8 cellular contexts compared by ENCODE assay signal in the genomic region with DNA sequence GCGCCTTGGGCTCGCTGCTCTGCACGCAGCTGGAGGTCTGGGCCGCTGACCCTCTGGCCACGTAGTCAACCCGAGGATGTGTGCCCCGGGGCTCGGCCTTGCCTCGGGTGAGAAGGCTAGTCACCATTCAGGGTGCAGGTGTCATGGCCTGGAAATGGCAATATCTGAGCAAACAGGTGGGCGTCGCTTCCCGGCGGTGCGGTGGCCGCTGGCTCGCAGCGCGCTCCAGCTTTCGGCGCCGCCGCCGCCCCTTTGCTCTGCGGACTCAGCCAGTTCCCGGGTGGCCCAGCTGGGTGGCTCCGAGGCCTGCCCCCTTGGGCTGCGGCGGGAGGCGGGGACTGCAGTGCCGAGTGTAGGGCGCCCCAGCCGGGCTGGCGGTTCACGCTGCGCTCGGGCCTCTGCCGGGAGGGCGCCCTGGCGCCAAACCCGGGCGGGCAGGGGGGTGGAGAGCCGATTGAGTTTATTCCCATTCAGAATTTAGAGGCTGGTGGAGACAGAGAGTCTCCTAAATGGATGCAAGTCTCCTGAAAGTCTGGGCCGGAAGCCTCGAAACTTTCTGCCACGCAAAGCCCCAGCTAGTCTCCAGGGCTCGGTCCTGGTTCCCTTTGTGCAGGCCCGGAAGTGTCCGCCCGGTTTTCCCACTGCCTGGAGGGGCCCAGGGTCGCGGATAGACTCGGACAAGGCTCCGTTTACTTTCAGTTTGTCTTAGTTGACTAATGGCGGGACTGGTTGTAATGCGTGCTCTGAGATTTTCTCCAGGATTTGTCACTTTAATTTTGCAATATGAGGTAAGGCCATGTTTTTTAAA. TPM values are rescaled to one million over a fixed set of nuclear protein-coding genes. Genes with fewer than 3 reads are reported as not detected.
DNase-seq lines count a peak whose midpoint lies in the region; ATAC-seq and TF ChIP-seq lines count a peak whose summit lies in the region.

No MANE protein-coding gene starts in this region.

- no peaks in the 10 kb centered on the region for H3K36me3 Mint-ChIP-seq in activated CD4-positive, alpha-beta T cell treated with anti-CD3 and anti-CD28 coated beads, Interleukin-2, amount 10 ng/mL, durations not matched to agents 24 days and 14 days (ENCODE audit: low read depth)
- no peaks in the 10 kb centered on the region for H3K36me3 Mint-ChIP-seq in osteocyte (ENCODE audit: unreplicated experiment)

- H3K9me3 ChIP-seq in SJSA1 (replicated peaks) (no peaks in the 10 kb centered on the region), HAP-1 (no peaks in the 10 kb centered on the region)

- H3K27ac ChIP-seq in SJSA1 = peak overlapping the region; percentile 97

- H3K9me3 Mint-ChIP-seq in activated CD4-positive, alpha-beta T cell treated with anti-CD3 and anti-CD28 coated beads, Interleukin-2, amount 10 ng/mL, durations not matched to agents 24 days and 14 days = peaks cover 13% of the 10 kb centered on the region
- H3K9me3 Mint-ChIP-seq in osteocyte (ENCODE audit: unreplicated experiment) = no peaks in the 10 kb centered on the region

- in situ Hi-C loops in HAP-1 (cut with MboI; ENCODE audit: low sequenced_read_pairs) = loop anchor here (25.0 kb wide), 2 partner anchors 889 to 1439 kb away; no protein-coding TSS in a partner anchor

- peak; percentile 45 for ATAC-seq in HG02870 (IDR thresholded peaks at IDR 0.05; ENCODE audit: unreplicated experiment)

- peak overlapping the region; percentile 48 for H3K27ac Mint-ChIP-seq in activated CD4-positive, alpha-beta T cell treated with anti-CD3 and anti-CD28 coated beads, Interleukin-2, amount 10 ng/mL, durations not matched to agents 24 days and 14 days
- peak overlapping the region; percentile 95 for H3K27ac Mint-ChIP-seq in osteocyte (ENCODE audit: unreplicated experiment)

- intact Hi-C loops in activated CD4-positive, alpha-beta T cell treated with anti-CD3 and anti-CD28 coated beads, Interleukin-2, amount 10 ng/mL, durations not matched to agents 24 days and 14 days (cut with micrococcal nuclease) = loop anchor here (2.0 to 5.0 kb wide), 3 partner anchors 41 to 394 kb away; no protein-coding TSS in a partner anchor

- H3K27me3 ChIP-seq in SJSA1 (replicated peaks) = no peaks in the 10 kb centered on the region
- H3K27me3 ChIP-seq in HAP-1 (ENCODE audit: low read depth) = no peaks in the 10 kb centered on the region

- H3K36me3 ChIP-seq in SJSA1 = no peaks in the 10 kb centered on the region
- no peaks in the 10 kb centered on the region for H3K36me3 ChIP-seq in HAP-1 (replicated peaks)

- H3K4me3 ChIP-seq in SJSA1 = peak overlapping the region; percentile 46
- H3K4me3 ChIP-seq in fibroblast of pulmonary artery (replicated peaks; ENCODE audit: low read depth, low read length) = peak overlapping the region; percentile 55
- no peak overlapping the region for H3K4me3 ChIP-seq in HAP-1

- peaks cover 8% of the 10 kb centered on the region for H3K4me1 Mint-ChIP-seq in activated CD4-positive, alpha-beta T cell treated with anti-CD3 and anti-CD28 coated beads, Interleukin-2, amount 10 ng/mL, durations not matched to agents 24 days and 14 days
- peaks cover 17% of the 10 kb centered on the region for H3K4me1 Mint-ChIP-seq in osteocyte (ENCODE audit: unreplicated experiment)

- H3K4me3 Mint-ChIP-seq in activated CD4-positive, alpha-beta T cell treated with anti-CD3 and anti-CD28 coated beads, Interleukin-2, amount 10 ng/mL, durations not matched to agents 24 days and 14 days = peak overlapping the region; percentile 60
- H3K4me3 Mint-ChIP-seq in osteocyte (ENCODE audit: unreplicated experiment) = peak overlapping the region; percentile 80

- TF ChIP-seq CTCF in fibroblast of pulmonary artery (IDR thresholded peaks at IDR 0.05; ENCODE audit: low read length, missing control alignments) (no peak), osteocyte (IDR thresholded peaks at IDR 0.05) (no peak)

- peak; percentile 58 for DNase-seq in activated CD4-positive, alpha-beta T cell treated with anti-CD3 and anti-CD28 coated beads, Interleukin-2, amount 10 ng/mL, durations not matched to agents 24 days and 14 days
- DNase-seq in activated CD4-positive, alpha-beta T cell treated with anti-CD3 and anti-CD28 coated beads, Interleukin-2, amount 50 U/mL, for 4 hours = no peak
- peak; percentile 98 for DNase-seq in SJSA1 (ENCODE audit: low read depth in 1 of 2, low spot score in 2 of 2)
- no peak for DNase-seq in fibroblast of pulmonary artery (ENCODE audit: low read depth)
- peak; percentile 88 for DNase-seq in osteocyte (ENCODE audit: extremely low spot score, unreplicated experiment)
- DNase-seq in HAP-1 (ENCODE audit: low spot score in 2 of 2) = no peak
- DNase-seq in GDM1 (lab: John Stamatoyannopoulos, UW) = no peak

- peaks cover 40% of the 10 kb centered on the region for H3K4me1 ChIP-seq in SJSA1 (replicated peaks)
- peaks cover 6% of the 10 kb centered on the region for H3K4me1 ChIP-seq in HAP-1

- H3K27me3 Mint-ChIP-seq in activated CD4-positive, alpha-beta T cell treated with anti-CD3 and anti-CD28 coated beads, Interleukin-2, amount 10 ng/mL, durations not matched to agents 24 days and 14 days = peaks cover 73% of the 10 kb centered on the region
- H3K27me3 Mint-ChIP-seq in osteocyte (ENCODE audit: unreplicated experiment) = peaks cover 5% of the 10 kb centered on the region

RNA-seq across cellular contexts. Expression of a gene that starts 11.3 kb away (rescaled TPM):
- not detected in 2 replicates for total RNA-seq in activated CD4-positive, alpha-beta T cell treated with anti-CD3 and anti-CD28 coated beads, Interleukin-2, amount 10 ng/mL, durations not matched to agents 24 days and 14 days
- 5.8 and 10.2 TPM in 2 replicates for total RNA-seq in SJSA1 (2014; rRNA removed; shearing (Covaris generic))
- total RNA-seq in osteocyte = 53.2 and 59.6 TPM in 2 replicates

Comparison
In these comparisons a context has a peak if more than half of its experiments do, and no peak if none do; other contexts are left out.
1. DNase-seq: peak in activated CD4-positive, alpha-beta T cell treated with anti-CD3 and anti-CD28 coated beads, Interleukin-2, amount 10 ng/mL, durations not matched to agents 24 days and 14 days (single experiment), SJSA1 (2 of 2) and osteocyte (single experiment); none in activated CD4-positive, alpha-beta T cell treated with anti-CD3 and anti-CD28 coated beads, Interleukin-2, amount 50 U/mL, for 4 hours (0 of 2), fibroblast of pulmonary artery (single experiment), HAP-1 (0 of 2) and GDM1 (single experiment).